ENCODE assay signal across 8 cellular contexts in the genomic region with DNA sequence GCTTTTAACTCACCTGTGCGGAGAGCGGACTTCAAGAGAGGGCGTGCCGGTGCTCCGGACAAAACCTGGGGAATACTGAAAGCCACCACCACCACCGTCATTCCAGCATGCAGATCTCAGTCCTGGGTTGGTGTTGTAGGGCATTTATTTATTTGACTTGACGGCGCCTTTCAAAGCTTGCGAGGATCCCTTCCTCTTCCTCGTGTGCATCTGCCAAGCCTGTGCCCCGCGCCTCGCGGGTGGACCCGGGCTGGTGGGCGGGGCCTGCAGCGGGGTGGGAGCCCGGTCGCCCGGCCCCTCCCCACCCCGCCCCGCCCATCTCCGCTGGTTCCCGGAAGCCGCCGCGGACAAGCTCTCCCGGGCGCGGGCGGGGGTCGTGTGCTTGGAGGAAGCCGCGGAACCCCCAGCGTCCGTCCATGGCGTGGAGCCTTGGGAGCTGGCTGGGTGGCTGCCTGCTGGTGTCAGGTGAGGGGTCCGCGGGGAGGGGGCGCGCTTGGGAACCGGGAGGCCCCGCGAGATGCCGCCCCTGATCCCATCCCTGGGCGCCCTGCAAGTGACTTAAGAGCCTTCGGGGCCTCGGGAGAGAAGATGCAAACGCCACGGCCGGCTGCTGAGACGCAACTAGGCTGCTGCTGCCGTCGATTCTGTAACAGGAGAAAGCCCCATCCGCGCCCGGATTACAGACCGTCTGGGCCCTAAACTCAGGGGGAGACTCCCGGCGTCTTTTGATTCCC. TPM values are rescaled to one million over a fixed set of nuclear protein-coding genes. Genes with fewer than 3 reads are reported as not detected.
DNase-seq lines count a peak whose midpoint lies in the region; ATAC-seq and TF ChIP-seq lines count a peak whose summit lies in the region.

A gene (plus strand): TSS at position 318 of the 734 bp plus-strand sequence. CDS start 99 bp downstream, at position 417.

- CTCF ChIA-PET in CD4-positive, alpha-beta T cell (lab: Charles Lee): interaction anchor here (0.7 to 2.1 kb wide), 6 partner anchors 25 to 179 kb away, joined by 3 to 13 read pairs (median 4); no protein-coding TSS in a partner anchor

- peak; percentile 47 to 77 (median 63) for DNase-seq in CD4-positive, alpha-beta T cell
- DNase-seq in RWPE2 (ENCODE audit: low spot score) (no peak), fibroblast of lung (ENCODE audit: low read depth in 2 of 2) (peak; percentile 46 to 54)
- peak; percentile 62 for DNase-seq in activated T-helper 2 cell treated with anti-CD3 and anti-CD28 coated beads, Interferon-gamma antibody, Interleukin-2, Interleukin-4, amounts not matched to agents 10 μg/mL and 5 μg/mL and 100 μg/mL, durations not matched to agents 14 hours and 24 hours and 36 hours (ENCODE audit: low spot score)
- DNase-seq in natural killer cell treated with Interleukin-12 subunit alpha and Interleukin-12 subunit beta and Interleukin-15 and Interleukin-18, amount 100 ng/mL, for 72 hours (ENCODE audit: low spot score): peak; percentile 83
- DNase-seq in stimulated activated naive CD4-positive, alpha-beta T cell (lab: John Stamatoyannopoulos, UW): peak; percentile 62 to 75 (median 70)

- peak within 1 kb of the TSS; percentile 99 for H3K4me3 Mint-ChIP-seq in CD4-positive, alpha-beta T cell
- H3K4me3 Mint-ChIP-seq in activated T-helper 2 cell treated with anti-CD3 and anti-CD28 coated beads, Interferon-gamma antibody, Interleukin-2, Interleukin-4, amounts not matched to agents 10 μg/mL and 5 μg/mL and 100 μg/mL, durations not matched to agents 14 hours and 24 hours and 36 hours (ENCODE audit: low read depth): peak within 1 kb of the TSS; percentile 98
- H3K4me3 Mint-ChIP-seq in natural killer cell treated with Interleukin-12 subunit alpha and Interleukin-12 subunit beta and Interleukin-15 and Interleukin-18, amount 100 ng/mL, for 72 hours: peak within 1 kb of the TSS; percentile 93

- peaks cover 60% of the 10 kb centered on the region for H3K4me1 Mint-ChIP-seq in CD4-positive, alpha-beta T cell (ENCODE audit: low read depth)
- H3K4me1 Mint-ChIP-seq in activated T-helper 2 cell treated with anti-CD3 and anti-CD28 coated beads, Interferon-gamma antibody, Interleukin-2, Interleukin-4, amounts not matched to agents 10 μg/mL and 5 μg/mL and 100 μg/mL, durations not matched to agents 14 hours and 24 hours and 36 hours (ENCODE audit: low read depth): peaks cover 32% of the 10 kb centered on the region
- peaks cover 48 to 49% of the 10 kb centered on the region in 2 donors for H3K4me1 Mint-ChIP-seq in natural killer cell treated with Interleukin-12 subunit alpha and Interleukin-12 subunit beta and Interleukin-15 and Interleukin-18, amount 100 ng/mL, for 72 hours (ENCODE audit: low read depth in 2 of 2)

- H2AFZ ChIP-seq in fibroblast of lung (ENCODE audit: low read length): peak within 1 kb of the TSS; percentile 73

- intact Hi-C loops in CD4-positive, alpha-beta T cell (cut with DNase I, micrococcal nuclease): loop anchor here (2.0 to 10.0 kb wide), 5 partner anchors 34 to 179 kb away; no protein-coding TSS in a partner anchor
- intact Hi-C loops in activated T-helper 2 cell treated with anti-CD3 and anti-CD28 coated beads, Interferon-gamma antibody, Interleukin-2, Interleukin-4, amounts not matched to agents 10 μg/mL and 5 μg/mL and 100 μg/mL, durations not matched to agents 14 hours and 24 hours and 36 hours (cut with micrococcal nuclease): loop anchor here (2.0 to 5.0 kb wide), 3 partner anchors 59 to 169 kb away; a partner anchor contains a TSS

- H3K9me3 ChIP-seq in CD4-positive, alpha-beta T cell (ENCODE audit: control insufficient read depth, low read length): no peaks in the 10 kb centered on the region
- H3K9me3 ChIP-seq in RWPE2 (ENCODE audit: severe bottlenecking) (no peaks in the 10 kb centered on the region), fibroblast of lung (ENCODE audit: control insufficient read depth, insufficient read depth, low read depth, low read length) (no peaks in the 10 kb centered on the region)

- peak within 1 kb of the TSS; percentile 85 for H3K9ac ChIP-seq in fibroblast of lung (ENCODE audit: insufficient read depth, low read length)

- peak; percentile 71 for ATAC-seq in CD4-positive, alpha-beta T cell (ENCODE audit: poor library complexity)
- ATAC-seq in GM21360 (IDR thresholded peaks at IDR 0.05; ENCODE audit: unreplicated experiment) (peak; percentile 43), RWPE2 (ENCODE audit: low read depth) (peak; percentile 79)
- ATAC-seq in natural killer cell treated with Interleukin-12 subunit alpha and Interleukin-12 subunit beta and Interleukin-15 and Interleukin-18, amount 100 ng/mL, for 72 hours: peak; percentile 93 to 96

- H3K4me1 ChIP-seq in RWPE2 (ENCODE audit: insufficient read depth, poor library complexity, severe bottlenecking) (peaks cover 10% of the 10 kb centered on the region), fibroblast of lung (ENCODE audit: control insufficient read depth, extremely low read depth, insufficient read depth, low read length) (peaks cover 7% of the 10 kb centered on the region)

- no peak for TF ChIP-seq EP300 in Ishikawa (IDR thresholded peaks at IDR 0.05; ENCODE audit: borderline replicate concordance)

- H3K36me3 ChIP-seq in RWPE2 (ENCODE audit: low read depth) (peaks cover 4% of the 10 kb centered on the region; the same call in 1 of the 2 replicates), fibroblast of lung (ENCODE audit: control insufficient read depth, insufficient read depth, low read length) (peaks cover 8% of the 10 kb centered on the region)

- H3K27me3 ChIP-seq in CD4-positive, alpha-beta T cell (ENCODE audit: control insufficient read depth, insufficient read depth, low read length): no peaks in the 10 kb centered on the region
- H3K27me3 ChIP-seq in RWPE2 (ENCODE audit: insufficient read depth, poor library complexity, severe bottlenecking): no peaks in the 10 kb centered on the region
- no peaks in the 10 kb centered on the region for H3K27me3 ChIP-seq in fibroblast of lung (ENCODE audit: control insufficient read depth, insufficient read depth, low read length)

- H3K9me3 Mint-ChIP-seq in CD4-positive, alpha-beta T cell: no peaks in the 10 kb centered on the region
- H3K9me3 Mint-ChIP-seq in activated T-helper 2 cell treated with anti-CD3 and anti-CD28 coated beads, Interferon-gamma antibody, Interleukin-2, Interleukin-4, amounts not matched to agents 10 μg/mL and 5 μg/mL and 100 μg/mL, durations not matched to agents 14 hours and 24 hours and 36 hours: no peaks in the 10 kb centered on the region
- no peaks in the 10 kb centered on the region for H3K9me3 Mint-ChIP-seq in natural killer cell treated with Interleukin-12 subunit alpha and Interleukin-12 subunit beta and Interleukin-15 and Interleukin-18, amount 100 ng/mL, for 72 hours

- no peak for TF ChIP-seq RAD21 in Ishikawa (IDR thresholded peaks at IDR 0.05; ENCODE audit: low read depth)

- TF ChIP-seq CTCF in CD4-positive, alpha-beta T cell (IDR thresholded peaks at IDR 0.05): no peak
- TF ChIP-seq CTCF in RWPE2 (IDR thresholded peaks at IDR 0.05; ENCODE audit: poor library complexity, severe bottlenecking) (no peak), fibroblast of lung (conservative IDR thresholded peaks at IDR 0.05 in 1 of 2, IDR thresholded peaks at IDR 0.05 in 1 of 2; ENCODE audit: low read depth in 1 of 2, low read length in 2 of 2) (no peak)

- no peaks in the 10 kb centered on the region for H4K20me1 ChIP-seq in fibroblast of lung (ENCODE audit: control insufficient read depth, extremely low read depth, insufficient read depth, low read length)

- H3K4me3 ChIP-seq in RWPE2 (ENCODE audit: severe bottlenecking): peak within 1 kb of the TSS; percentile 69
- peak within 1 kb of the TSS; percentile 68 to 90 (median 70) for H3K4me3 ChIP-seq in fibroblast of lung (replicated peaks in 1 of 4; ENCODE audit: control extremely low read depth in 1 of 4, insufficient read depth in 1 of 4, low read depth in 3 of 4, low read length in 4 of 4)

- H3K27me3 Mint-ChIP-seq in CD4-positive, alpha-beta T cell: no peaks in the 10 kb centered on the region
- no peaks in the 10 kb centered on the region for H3K27me3 Mint-ChIP-seq in activated T-helper 2 cell treated with anti-CD3 and anti-CD28 coated beads, Interferon-gamma antibody, Interleukin-2, Interleukin-4, amounts not matched to agents 10 μg/mL and 5 μg/mL and 100 μg/mL, durations not matched to agents 14 hours and 24 hours and 36 hours (ENCODE audit: low read depth)
- H3K27me3 Mint-ChIP-seq in natural killer cell treated with Interleukin-12 subunit alpha and Interleukin-12 subunit beta and Interleukin-15 and Interleukin-18, amount 100 ng/mL, for 72 hours: no peaks in the 10 kb centered on the region

- peaks cover 4% of the 10 kb centered on the region for H3K79me2 ChIP-seq in fibroblast of lung (ENCODE audit: control insufficient read depth, insufficient read depth, low read length)

- peaks cover 69% of the 10 kb centered on the region for H3K36me3 Mint-ChIP-seq in CD4-positive, alpha-beta T cell (ENCODE audit: low read depth)
- peaks cover 66% of the 10 kb centered on the region for H3K36me3 Mint-ChIP-seq in activated T-helper 2 cell treated with anti-CD3 and anti-CD28 coated beads, Interferon-gamma antibody, Interleukin-2, Interleukin-4, amounts not matched to agents 10 μg/mL and 5 μg/mL and 100 μg/mL, durations not matched to agents 14 hours and 24 hours and 36 hours (ENCODE audit: low read depth)
- no peaks in the 10 kb centered on the region for H3K36me3 Mint-ChIP-seq in natural killer cell treated with Interleukin-12 subunit alpha and Interleukin-12 subunit beta and Interleukin-15 and Interleukin-18, amount 100 ng/mL, for 72 hours

- H3K4me2 ChIP-seq in fibroblast of lung (ENCODE audit: extremely low read depth, insufficient read depth, low read length): peak within 1 kb of the TSS; percentile 87

- H3K27ac Mint-ChIP-seq in CD4-positive, alpha-beta T cell: peak within 1 kb of the TSS; percentile 94
- peak within 1 kb of the TSS; percentile 89 for H3K27ac Mint-ChIP-seq in activated T-helper 2 cell treated with anti-CD3 and anti-CD28 coated beads, Interferon-gamma antibody, Interleukin-2, Interleukin-4, amounts not matched to agents 10 μg/mL and 5 μg/mL and 100 μg/mL, durations not matched to agents 14 hours and 24 hours and 36 hours
- peak within 1 kb of the TSS; percentile 68 to 92 for H3K27ac Mint-ChIP-seq in natural killer cell treated with Interleukin-12 subunit alpha and Interleukin-12 subunit beta and Interleukin-15 and Interleukin-18, amount 100 ng/mL, for 72 hours

- peak within 1 kb of the TSS; percentile 79 for H3K27ac ChIP-seq in CD4-positive, alpha-beta T cell (ENCODE audit: low read depth, low read length)
- H3K27ac ChIP-seq in RWPE2 (ENCODE audit: poor library complexity, severe bottlenecking): peak within 1 kb of the TSS; percentile 1
- H3K27ac ChIP-seq in fibroblast of lung (ENCODE audit: insufficient read depth, low read length): peak within 1 kb of the TSS; percentile 84

- POLR2A ChIA-PET in CD4-positive, alpha-beta T cell (lab: Charles Lee): interaction anchor here (0.6 to 4.3 kb wide), 23 partner anchors 8 to 495 kb away, joined by 3 to 35 read pairs (median 5); a partner anchor contains a TSS

RNA-seq across cellular contexts. Expression of the gene that starts here (rescaled TPM):
- 1 to 10 TPM; 7.2 to 9.2 TPM for total RNA-seq in CD4-positive, alpha-beta T cell
- 23.4 and 24.7 TPM in 2 replicates for total RNA-seq in activated T-helper 2 cell treated with anti-CD3 and anti-CD28 coated beads, Interferon-gamma antibody, Interleukin-2, Interleukin-4, amounts not matched to agents 10 μg/mL and 5 μg/mL and 100 μg/mL, durations not matched to agents 14 hours and 24 hours and 36 hours
- 58.0 and 64.1 TPM in 2 replicates for total RNA-seq in fibroblast of lung
- 43.6 and 56.2 TPM in 2 replicates for polyA plus RNA-seq in fibroblast of lung
- polyA plus RNA-seq in fibroblast of lung (2012): 29.0 and 34.0 TPM in 2 replicates
- 31.8 and 40.5 TPM in 2 replicates for polyA minus RNA-seq in fibroblast of lung (ENCODE audit: low replicate concordance)
- total RNA-seq in natural killer cell treated with Interleukin-12 subunit alpha and Interleukin-12 subunit beta and Interleukin-15 and Interleukin-18, amount 100 ng/mL, for 72 hours: 10 to 100 TPM; 19.9 to 22.2 TPM

Comparison
In these comparisons a context has a peak if more than half of its experiments do, and no peak if none do; other contexts are left out.
1. ATAC-seq: peak in every context shown above with its lines; median percentile 94 in natural killer cell treated with Interleukin-12 subunit alpha and Interleukin-12 subunit beta and Interleukin-15 and Interleukin-18, amount 100 ng/mL, for 72 hours; 79 in RWPE2; 71 in CD4-positive, alpha-beta T cell; 43 in GM21360.
2. H3K27ac ChIP-seq: peak in every context shown above with its lines; median percentile 84 in fibroblast of lung; 79 in CD4-positive, alpha-beta T cell; 1 in RWPE2.